Comparison of ENCODE assay signal across 19 cellular contexts in the genomic region with DNA sequence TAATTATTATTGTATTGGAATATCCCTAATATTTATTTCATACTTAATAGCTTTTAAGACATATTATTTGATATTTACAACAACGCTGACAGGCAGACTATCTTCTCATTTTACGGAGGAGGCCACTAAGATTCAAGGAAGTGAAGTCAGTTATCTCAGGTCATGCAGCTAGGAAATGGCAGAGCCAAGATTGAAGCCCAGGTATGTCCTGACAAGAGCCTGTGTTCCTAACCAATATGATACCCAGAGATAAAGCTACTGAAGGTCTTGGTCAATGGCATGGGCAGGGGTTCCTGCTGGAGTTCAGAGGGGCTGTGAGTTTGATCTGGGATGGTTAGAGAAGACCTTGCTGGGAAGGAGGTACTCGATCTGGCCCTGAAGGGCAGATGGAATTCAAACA.
"Had no signal": no experiment of that assay in that cellular context is flagged by ENCODE, and none has a peak within 500 bp of the region (broad histone marks: within the 10 kb centered on the region; RNA-seq: fewer than 3 reads in every experiment).

No MANE protein-coding gene starts in this region.

- H3K9me3 ChIP-seq: esophagus muscularis mucosa, heart right ventricle, ovary, tibial nerve had no signal

- H3K9me3 Mint-ChIP-seq: activated B cell treated with CpG ODN at 0.5 μM for 24 hours; activated T-helper 17 cell treated with anti-CD3 and anti-CD28 coated beads, Interleukin-2, amount 50 U/mL, for 72 hours; immature natural killer cell; memory B cell had no signal

- H3K36me3 ChIP-seq: ovary had no signal

- H3K27me3 Mint-ChIP-seq: activated B cell treated with CpG ODN at 0.5 μM for 24 hours; activated T-helper 17 cell treated with anti-CD3 and anti-CD28 coated beads, Interleukin-2, amount 50 U/mL, for 72 hours; memory B cell; naive B cell had no signal

- DNase-seq: activated B cell treated with CpG ODN at 0.5 μM for 24 hours; activated CD4-positive, alpha-beta T cell treated with anti-CD3 and anti-CD28 coated beads, Interleukin-2, amount 50 U/mL, for 4 hours; activated naive CD4-positive, alpha-beta T cell treated with anti-CD3 and anti-CD28 coated beads, Interleukin-2, amount 50 U/mL, for 16 hours; activated T-cell treated with anti-CD3 and anti-CD28 coated beads, Interleukin-2, amount 50 U/mL, for 1 hour; effector CD8-positive, alpha-beta T cell; heart right ventricle; immature natural killer cell; kidney glomerular epithelial cell; naive B cell; ovary; stimulated activated CD4-positive, alpha-beta T cell treated with anti-CD3 and anti-CD28 coated beads, Interleukin-4, amount 100 ng/mL, for 1 hour had no signal

- ATAC-seq: activated T-helper 17 cell treated with anti-CD3 and anti-CD28 coated beads, Interleukin-2, amount 50 U/mL, for 72 hours; heart right ventricle; sciatic nerve had no signal

- H3K4me2 ChIP-seq: smooth muscle cell had no signal

- H3K27ac ChIP-seq: esophagus muscularis mucosa, ovary, tibial nerve had no signal

- H3K4me3 ChIP-seq: esophagus muscularis mucosa, heart right ventricle, ovary, smooth muscle cell, tibial nerve had no signal

- H3K4me3 Mint-ChIP-seq: activated B cell treated with CpG ODN at 0.5 μM for 24 hours; activated T-helper 17 cell treated with anti-CD3 and anti-CD28 coated beads, Interleukin-2, amount 50 U/mL, for 72 hours; immature natural killer cell; memory B cell; naive B cell had no signal

- H3K4me1 ChIP-seq: tibial nerve had no signal

- H3K27ac Mint-ChIP-seq: activated B cell treated with CpG ODN at 0.5 μM for 24 hours; activated T-helper 17 cell treated with anti-CD3 and anti-CD28 coated beads, Interleukin-2, amount 50 U/mL, for 72 hours; memory B cell; naive B cell had no signal

- FAIRE-seq: endothelial cell of umbilical vein, urothelium cell line had no signal

- H3K27me3 ChIP-seq: esophagus muscularis mucosa, ovary, tibial nerve had no signal
